In the genomic region with DNA sequence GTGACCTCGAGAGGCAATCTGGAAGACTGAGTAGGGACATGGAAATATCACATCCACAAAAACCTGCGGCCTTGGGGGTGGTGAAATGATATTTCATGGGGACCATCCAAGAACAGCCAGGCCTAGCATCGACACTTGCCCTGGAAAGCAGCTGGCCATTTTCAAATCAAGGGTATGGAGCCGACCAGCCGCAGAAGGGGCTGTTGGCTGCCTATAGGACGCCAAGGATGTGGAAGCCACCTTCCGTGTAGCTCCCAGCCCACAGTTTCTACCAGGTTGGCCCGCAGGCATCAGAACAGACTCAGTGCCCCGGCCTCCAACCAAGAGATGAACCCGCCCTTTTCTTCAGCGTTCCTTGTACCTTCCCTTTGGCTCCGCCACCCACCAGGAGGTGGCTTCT, we compare ENCODE assay signal across 14 cellular contexts. TPM values are rescaled to one million over a fixed set of nuclear protein-coding genes. Genes with fewer than 3 reads are reported as not detected.
A peak's percentile ranks its signal among the peaks of the same experiment; 100 is the strongest.
DNase-seq lines count a peak whose midpoint lies in the region; ATAC-seq and TF ChIP-seq lines count a peak whose summit lies in the region.
"Had no signal": no experiment of that assay in that cellular context is flagged by ENCODE, and none has a peak within 500 bp of the region (broad histone marks: within the 10 kb centered on the region; RNA-seq: fewer than 3 reads in every experiment).

No MANE protein-coding gene starts in this region.

- no peaks in the 10 kb centered on the region for H3K36me3 Mint-ChIP-seq in natural killer cell
- no peaks in the 10 kb centered on the region for H3K36me3 Mint-ChIP-seq in natural killer cell treated with Interleukin-12 subunit alpha and Interleukin-12 subunit beta and Interleukin-15 and Interleukin-18, amount 100 ng/mL, for 72 hours

- ATAC-seq in natural killer cell (no peak), HG03460 (IDR thresholded peaks at IDR 0.05; ENCODE audit: unreplicated experiment) (no peak)
- no peak for ATAC-seq in natural killer cell treated with Interleukin-12 subunit alpha and Interleukin-12 subunit beta and Interleukin-15 and Interleukin-18, amount 100 ng/mL, for 72 hours
- ATAC-seq: A549, HepG2 had no signal

- DNase-seq in natural killer cell (no peak), mucosa of gallbladder (ENCODE audit: low spot score) (peak; percentile 8), foreskin melanocyte (no peak)
- no peak for DNase-seq in natural killer cell treated with Interleukin-12 subunit alpha and Interleukin-12 subunit beta and Interleukin-15 and Interleukin-18, amount 100 ng/mL, for 72 hours (ENCODE audit: low spot score)
- DNase-seq: BE2C, DMS 273 treated with DMSO at 0.1 percent for 48 hours, HCEC 1CT, HFFc6 had no signal

- H3K4me1 Mint-ChIP-seq in natural killer cell, result peaks cover 20 to 24% of the 10 kb centered on the region in 2 donors
- peaks cover 9 to 14% of the 10 kb centered on the region in 2 donors for H3K4me1 Mint-ChIP-seq in natural killer cell treated with Interleukin-12 subunit alpha and Interleukin-12 subunit beta and Interleukin-15 and Interleukin-18, amount 100 ng/mL, for 72 hours (ENCODE audit: low read depth in 2 of 2)

- no peaks in the 10 kb centered on the region for H3K79me2 ChIP-seq in KMS-11 (ENCODE audit: insufficient read depth, low read depth)

- intact Hi-C loops in natural killer cell (cut with micrococcal nuclease), result no loop called here

- no peak overlapping the region for H3K4me3 Mint-ChIP-seq in natural killer cell
- no peak overlapping the region for H3K4me3 Mint-ChIP-seq in natural killer cell treated with Interleukin-12 subunit alpha and Interleukin-12 subunit beta and Interleukin-15 and Interleukin-18, amount 100 ng/mL, for 72 hours
- H3K4me3 Mint-ChIP-seq: HFFc6 had no signal

- H3K27me3 Mint-ChIP-seq in natural killer cell (ENCODE audit: low read depth in 2 of 2), result no peaks in the 10 kb centered on the region
- peaks cover 0 to 3% of the 10 kb centered on the region in 2 donors for H3K27me3 Mint-ChIP-seq in natural killer cell treated with Interleukin-12 subunit alpha and Interleukin-12 subunit beta and Interleukin-15 and Interleukin-18, amount 100 ng/mL, for 72 hours

- peaks cover 14% of the 10 kb centered on the region for H3K4me1 ChIP-seq in KMS-11 (ENCODE audit: low read depth, poor library complexity, severe bottlenecking)
- H3K4me1 ChIP-seq: A549, BE2C had no signal

- no peak for TF ChIP-seq CTCF in natural killer cell (IDR thresholded peaks at IDR 0.05)
- TF ChIP-seq CTCF in KMS-11 (conservative IDR thresholded peaks at IDR 0.05; ENCODE audit: low read depth, low read length), result no peak

- no peaks in the 10 kb centered on the region for H4K20me1 ChIP-seq in KMS-11 (ENCODE audit: insufficient read depth)

- peak overlapping the region; percentile 63 to 83 for H3K27ac Mint-ChIP-seq in natural killer cell
- H3K27ac Mint-ChIP-seq in natural killer cell treated with Interleukin-12 subunit alpha and Interleukin-12 subunit beta and Interleukin-15 and Interleukin-18, amount 100 ng/mL, for 72 hours, result no peak overlapping the region
- H3K27ac Mint-ChIP-seq: HFFc6 had no signal

- H3K27me3 ChIP-seq in KMS-11 (ENCODE audit: insufficient read depth, low read depth), result no peaks in the 10 kb centered on the region
- H3K27me3 ChIP-seq: BE2C had no signal

- H2AFZ ChIP-seq in KMS-11 (ENCODE audit: low read depth), result no peak overlapping the region

- H3K36me3 ChIP-seq in KMS-11 (ENCODE audit: insufficient read depth), result no peaks in the 10 kb centered on the region
- H3K36me3 ChIP-seq: BE2C had no signal

- no peak overlapping the region for H3K4me3 ChIP-seq in KMS-11 (IDR thresholded peaks at IDR 0.05; ENCODE audit: insufficient read depth, low read depth, low read length)
- H3K4me3 ChIP-seq: A549 had no signal

- no peak overlapping the region for H3K27ac ChIP-seq in KMS-11
- H3K27ac ChIP-seq: A549 had no signal

- no peak overlapping the region for H3K9ac ChIP-seq in KMS-11

- no peaks in the 10 kb centered on the region for H3K9me3 Mint-ChIP-seq in natural killer cell
- H3K9me3 Mint-ChIP-seq in natural killer cell treated with Interleukin-12 subunit alpha and Interleukin-12 subunit beta and Interleukin-15 and Interleukin-18, amount 100 ng/mL, for 72 hours, result no peaks in the 10 kb centered on the region
- H3K9me3 Mint-ChIP-seq: HFFc6 had no signal

- 0 out of 2 replicates have a peak overlapping the region, but pooled peaks have one; percentile 29 for H3K4me2 ChIP-seq in KMS-11
- H3K4me2 ChIP-seq: A549 had no signal

RNA-seq across cellular contexts. Expression of a gene that starts 43.6 kb away (rescaled TPM):
- 10 to 100 TPM in 2 of 3 donors, 1 to 10 TPM in 1; 8.7 to 15.9 (median 13.7) TPM for total RNA-seq in natural killer cell
- total RNA-seq in natural killer cell treated with Interleukin-12 subunit alpha and Interleukin-12 subunit beta and Interleukin-15 and Interleukin-18, amount 100 ng/mL, for 72 hours, result 10 to 100 TPM in 1 of 2 donors, 1 to 10 TPM in 1; 2.7 to 14.8 TPM
- 1.5 TPM for total RNA-seq in mucosa of gallbladder
- total RNA-seq: Daoy, H4, HFFc6 had no signal

RNA-seq across cellular contexts. Expression of a gene that starts 56.2 kb away (rescaled TPM):
- total RNA-seq in natural killer cell (not detected), mucosa of gallbladder (not detected)
- total RNA-seq in natural killer cell treated with Interleukin-12 subunit alpha and Interleukin-12 subunit beta and Interleukin-15 and Interleukin-18, amount 100 ng/mL, for 72 hours, result not detected
- total RNA-seq: H4, HepG2, HFFc6 had no signal

Comparison
In these comparisons a context has a peak if more than half of its experiments do, and no peak if none do; other contexts are left out.
1. H3K27ac Mint-ChIP-seq: peak in natural killer cell (2 of 2); none in natural killer cell treated with Interleukin-12 subunit alpha and Interleukin-12 subunit beta and Interleukin-15 and Interleukin-18, amount 100 ng/mL, for 72 hours (0 of 2).